In the genomic region with DNA sequence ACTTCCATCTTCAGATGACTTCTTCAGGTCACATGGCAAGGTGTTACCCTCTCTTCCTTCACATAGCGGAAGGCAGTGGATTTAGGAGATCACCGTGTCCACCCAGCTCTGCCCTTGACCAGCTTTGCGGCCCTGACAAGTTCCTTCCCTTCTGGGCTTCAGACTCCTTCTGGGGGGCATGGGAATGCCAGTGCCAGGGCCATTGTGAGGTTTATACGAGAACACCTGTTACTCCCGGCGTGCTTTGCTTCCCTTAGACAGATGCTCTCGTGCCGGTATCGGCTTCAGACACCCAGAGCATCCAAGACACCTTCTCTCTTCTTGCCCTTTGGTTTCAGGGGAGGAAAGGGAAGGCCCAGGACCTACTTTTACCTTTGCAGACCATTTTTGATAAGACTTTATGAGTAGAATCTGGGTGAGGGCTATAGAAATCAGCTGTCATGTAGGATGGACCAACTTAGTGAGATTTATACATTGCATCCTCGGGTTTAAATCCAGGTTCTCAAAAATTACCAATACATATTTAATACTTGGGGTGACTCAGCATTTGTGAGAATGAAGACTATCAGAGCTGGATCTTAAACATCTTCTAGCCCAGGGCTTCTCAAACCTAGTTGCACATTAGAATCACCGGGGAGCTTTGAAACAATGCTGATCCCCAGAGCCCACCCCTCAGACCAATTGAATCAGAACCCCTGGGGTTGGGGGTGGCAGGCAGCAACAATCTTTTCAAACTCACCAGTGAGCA, we compare ENCODE assay signal across 1 cellular context.
TF ChIP-seq lines count a peak whose summit lies in the region.

No MANE protein-coding gene starts in this region.

TF ChIP-seq in K562, 482 proteins besides CTCF, POLR2A, EP300 and RAD21 (continued from another document):
- TF ChIP-seq, protein P1, sequence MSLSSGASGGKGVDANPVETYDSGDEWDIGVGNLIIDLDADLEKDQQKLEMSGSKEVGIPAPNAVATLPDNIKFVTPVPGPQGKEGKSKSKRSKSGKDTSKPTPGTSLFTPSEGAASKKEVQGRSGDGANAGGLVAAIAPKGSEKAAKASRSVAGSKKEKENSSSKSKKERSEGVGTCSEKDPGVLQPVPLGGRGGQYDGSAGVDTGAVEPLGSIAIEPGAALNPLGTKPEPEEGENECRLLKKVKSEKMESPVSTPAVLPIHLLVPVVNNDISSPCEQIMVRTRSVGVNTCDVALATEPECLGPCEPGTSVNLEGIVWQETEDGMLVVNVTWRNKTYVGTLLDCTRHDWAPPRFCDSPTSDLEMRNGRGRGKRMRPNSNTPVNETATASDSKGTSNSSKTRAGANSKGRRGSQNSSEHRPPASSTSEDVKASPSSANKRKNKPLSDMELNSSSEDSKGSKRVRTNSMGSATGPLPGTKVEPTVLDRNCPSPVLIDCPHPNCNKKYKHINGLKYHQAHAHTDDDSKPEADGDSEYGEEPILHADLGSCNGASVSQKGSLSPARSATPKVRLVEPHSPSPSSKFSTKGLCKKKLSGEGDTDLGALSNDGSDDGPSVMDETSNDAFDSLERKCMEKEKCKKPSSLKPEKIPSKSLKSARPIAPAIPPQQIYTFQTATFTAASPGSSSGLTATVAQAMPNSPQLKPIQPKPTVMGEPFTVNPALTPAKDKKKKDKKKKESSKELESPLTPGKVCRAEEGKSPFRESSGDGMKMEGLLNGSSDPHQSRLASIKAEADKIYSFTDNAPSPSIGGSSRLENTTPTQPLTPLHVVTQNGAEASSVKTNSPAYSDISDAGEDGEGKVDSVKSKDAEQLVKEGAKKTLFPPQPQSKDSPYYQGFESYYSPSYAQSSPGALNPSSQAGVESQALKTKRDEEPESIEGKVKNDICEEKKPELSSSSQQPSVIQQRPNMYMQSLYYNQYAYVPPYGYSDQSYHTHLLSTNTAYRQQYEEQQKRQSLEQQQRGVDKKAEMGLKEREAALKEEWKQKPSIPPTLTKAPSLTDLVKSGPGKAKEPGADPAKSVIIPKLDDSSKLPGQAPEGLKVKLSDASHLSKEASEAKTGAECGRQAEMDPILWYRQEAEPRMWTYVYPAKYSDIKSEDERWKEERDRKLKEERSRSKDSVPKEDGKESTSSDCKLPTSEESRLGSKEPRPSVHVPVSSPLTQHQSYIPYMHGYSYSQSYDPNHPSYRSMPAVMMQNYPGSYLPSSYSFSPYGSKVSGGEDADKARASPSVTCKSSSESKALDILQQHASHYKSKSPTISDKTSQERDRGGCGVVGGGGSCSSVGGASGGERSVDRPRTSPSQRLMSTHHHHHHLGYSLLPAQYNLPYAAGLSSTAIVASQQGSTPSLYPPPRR (CRISPR knock-in tag; IDR thresholded peaks at IDR 0.05; ENCODE audit: borderline replicate concordance), result no peak
- 0 out of 2 replicates have a peak, but pooled peaks have one; percentile 38 for TF ChIP-seq NFE2 (IDR thresholded peaks at IDR 0.05; ENCODE audit: low read depth)
- TF ChIP-seq MAFF (IDR thresholded peaks at IDR 0.05; ENCODE audit: low read length), result peak; percentile 24; the same call in 1 of the 2 replicates
- TF ChIP-seq GATAD2A (IDR thresholded peaks at IDR 0.05), result no peak
- TF ChIP-seq MXI1 (IDR thresholded peaks at IDR 0.05; ENCODE audit: low read depth, low read length), result no peak
- TF ChIP-seq CHD2 (IDR thresholded peaks at IDR 0.05; ENCODE audit: low read depth, low read length), result no peak
- TF ChIP-seq MAFG (tag; conservative IDR thresholded peaks at IDR 0.05), result peak; percentile 68
